ENCODE assay signal across 18 cellular contexts in genomic region chr1:175862418-175862817, GRCh38.
A peak's percentile ranks its signal among the peaks of the same experiment; 100 is the strongest.
DNase-seq lines count a peak whose midpoint lies in the region; ATAC-seq and TF ChIP-seq lines count a peak whose summit lies in the region.
"Had no signal": no experiment of that assay in that cellular context is flagged by ENCODE, and none has a peak within 500 bp of the region (broad histone marks: within the 10 kb centered on the region; RNA-seq: fewer than 3 reads in every experiment).

No MANE protein-coding gene starts in this region.

- no CpG with 5 or more reads among the region's 3 CpGs for WGBS in H9 (ENCODE audit: extremely low coverage, insufficient read length, low lambda C conversion rate)

- H3K36me3 Mint-ChIP-seq in H9 (ENCODE audit: insufficient read depth in 1 of 3, low read depth in 3 of 3): no peaks in the 10 kb centered on the region
- H3K36me3 Mint-ChIP-seq in activated CD8-positive, alpha-beta T cell treated with anti-CD3 and anti-CD28 coated beads for 36 hours (ENCODE audit: low read depth): no peaks in the 10 kb centered on the region
- H3K36me3 Mint-ChIP-seq in stimulated activated effector memory CD8-positive, alpha-beta T cell treated with anti-CD3 and anti-CD28 coated beads, Interleukin-12 subunit alpha, Interleukin-12 subunit beta, amount 100 ng/mL, for 72 hours: no peaks in the 10 kb centered on the region
- H3K36me3 Mint-ChIP-seq: CD4-positive, alpha-beta memory T cell had no signal

- peak overlapping the region in 1 of 3 experiments; percentile 75; a peak in 2 of 7 replicates for H3K27ac Mint-ChIP-seq in H9
- H3K27ac Mint-ChIP-seq in activated CD8-positive, alpha-beta T cell treated with anti-CD3 and anti-CD28 coated beads for 36 hours: no peak overlapping the region
- H3K27ac Mint-ChIP-seq in stimulated activated effector memory CD8-positive, alpha-beta T cell treated with anti-CD3 and anti-CD28 coated beads, Interleukin-12 subunit alpha, Interleukin-12 subunit beta, amount 100 ng/mL, for 72 hours: no peak overlapping the region
- H3K27ac Mint-ChIP-seq: B cell; CD4-positive, alpha-beta memory T cell had no signal

- no peak overlapping the region for H2BK15ac ChIP-seq in H9 (ENCODE audit: low read depth, low read length)

- no peaks in the 10 kb centered on the region for H4K20me1 ChIP-seq in H9 (ENCODE audit: control insufficient read depth, insufficient read depth, insufficient read length)

- CTCF ChIA-PET in activated CD8-positive, alpha-beta T cell treated with anti-CD3 and anti-CD28 coated beads for 36 hours (lab: Charles Lee): no interaction called here

- H3K79me1 ChIP-seq in H9 (ENCODE audit: insufficient read depth, low read depth, low read length, poor library complexity, severe bottlenecking): no peaks in the 10 kb centered on the region

- peak overlapping the region; percentile 45; the same call in 1 of the 2 replicates for H3K14ac ChIP-seq in H9 (ENCODE audit: insufficient read depth, low read length)

- H3K27ac ChIP-seq in H9 (ENCODE audit: insufficient read length, low read depth, low read length) (no peak overlapping the region), colonic mucosa (no peak overlapping the region), layer of hippocampus (ENCODE audit: low read depth, low read length) (peak overlapping the region; percentile 5), substantia nigra (ENCODE audit: low read depth, low read length, poor library complexity, severe bottlenecking) (peak overlapping the region; percentile 96)

- no peak overlapping the region for H4K5ac ChIP-seq in H9 (ENCODE audit: insufficient read length, low read depth, low read length)

- H3K4me1 ChIP-seq in H9 (ENCODE audit: insufficient read depth, low read length): peaks cover 35% of the 10 kb centered on the region; the same call in 1 of the 2 replicates
- H3K4me1 ChIP-seq in colonic mucosa: peaks cover 6% of the 10 kb centered on the region

- no peak for TF ChIP-seq CTCF in H9 (conservative IDR thresholded peaks at IDR 0.05)
- no peak for TF ChIP-seq CTCF in colonic mucosa (IDR thresholded peaks at IDR 0.05)
- no peak for TF ChIP-seq CTCF in activated CD8-positive, alpha-beta T cell treated with anti-CD3 and anti-CD28 coated beads for 36 hours (IDR thresholded peaks at IDR 0.05)

- DNase-seq in H9: no peak
- DNase-seq in colonic mucosa: peak; percentile 57
- DNase-seq in substantia nigra (lab: John Stamatoyannopoulos, UW): no peak
- DNase-seq in activated CD8-positive, alpha-beta T cell treated with anti-CD3 and anti-CD28 coated beads for 36 hours: no peak
- DNase-seq in NCI-H1930 (lab: John Stamatoyannopoulos, UW): no peak
- no peak for DNase-seq in stimulated activated effector memory CD8-positive, alpha-beta T cell treated with anti-CD3 and anti-CD28 coated beads, Interleukin-12 subunit alpha, Interleukin-12 subunit beta, amount 100 ng/mL, for 72 hours (ENCODE audit: low spot score in 2 of 2)
- DNase-seq: 8988T; ACHN; C1 segment of cervical spinal cord; CD4-positive, alpha-beta memory T cell; COR-L47; DMS153; DMS79 treated with DMSO at 0.1 percent for 48 hours; EL had no signal

- peaks cover 65 to 67% of the 10 kb centered on the region in 2 experiments for H3K4me1 Mint-ChIP-seq in H9
- H3K4me1 Mint-ChIP-seq in activated CD8-positive, alpha-beta T cell treated with anti-CD3 and anti-CD28 coated beads for 36 hours (ENCODE audit: low read depth): no peaks in the 10 kb centered on the region
- no peaks in the 10 kb centered on the region for H3K4me1 Mint-ChIP-seq in stimulated activated effector memory CD8-positive, alpha-beta T cell treated with anti-CD3 and anti-CD28 coated beads, Interleukin-12 subunit alpha, Interleukin-12 subunit beta, amount 100 ng/mL, for 72 hours
- H3K4me1 Mint-ChIP-seq: B cell; CD4-positive, alpha-beta memory T cell had no signal

- H3K9me3 ChIP-seq in H9 (ENCODE audit: control insufficient read depth, low read depth, low read length) (no peaks in the 10 kb centered on the region), colonic mucosa (no peaks in the 10 kb centered on the region)

- H3K4me3 ChIP-seq in colonic mucosa: no peak overlapping the region

- H3K23ac ChIP-seq in H9 (ENCODE audit: insufficient read length, low read depth, low read length): no peak overlapping the region

- no peak overlapping the region for H3T11ph ChIP-seq in H9 (ENCODE audit: low read length)

- H2BK20ac ChIP-seq in H9 (ENCODE audit: low read depth, low read length, poor library complexity, severe bottlenecking): no peak overlapping the region

- H2BK12ac ChIP-seq in H9 (ENCODE audit: insufficient read length, low read depth, low read length): peak overlapping the region; percentile 28

- H3K36me3 ChIP-seq in colonic mucosa: no peaks in the 10 kb centered on the region

- peak overlapping the region; percentile 67 for H4K91ac ChIP-seq in H9 (ENCODE audit: insufficient read length, low read depth, low read length)

- no peak overlapping the region for H3K4me3 Mint-ChIP-seq in H9
- no peak overlapping the region for H3K4me3 Mint-ChIP-seq in activated CD8-positive, alpha-beta T cell treated with anti-CD3 and anti-CD28 coated beads for 36 hours
- H3K4me3 Mint-ChIP-seq in stimulated activated effector memory CD8-positive, alpha-beta T cell treated with anti-CD3 and anti-CD28 coated beads, Interleukin-12 subunit alpha, Interleukin-12 subunit beta, amount 100 ng/mL, for 72 hours: no peak overlapping the region
- H3K4me3 Mint-ChIP-seq: B cell; CD4-positive, alpha-beta memory T cell had no signal

- no peak overlapping the region for H3K56ac ChIP-seq in H9 (ENCODE audit: insufficient read length, low read depth, low read length)

- H3K9ac ChIP-seq in H9 (ENCODE audit: extremely low read depth, insufficient read length, low read length): no peak overlapping the region
- H3K9ac ChIP-seq in colonic mucosa (ENCODE audit: low read depth in 2 of 2, low read length in 2 of 2): no peak overlapping the region

- H3K23me2 ChIP-seq in H9 (ENCODE audit: insufficient read length, low read depth, low read length, poor library complexity, severe bottlenecking): no peaks in the 10 kb centered on the region

- no peak overlapping the region for H3K4ac ChIP-seq in H9 (ENCODE audit: low read depth, low read length)

- POLR2A ChIA-PET in activated CD8-positive, alpha-beta T cell treated with anti-CD3 and anti-CD28 coated beads for 36 hours (lab: Charles Lee): no interaction called here

- H3K9me3 Mint-ChIP-seq in H9: no peaks in the 10 kb centered on the region; a peak in 2 of 5 replicates
- no peaks in the 10 kb centered on the region for H3K9me3 Mint-ChIP-seq in activated CD8-positive, alpha-beta T cell treated with anti-CD3 and anti-CD28 coated beads for 36 hours
- H3K9me3 Mint-ChIP-seq in stimulated activated effector memory CD8-positive, alpha-beta T cell treated with anti-CD3 and anti-CD28 coated beads, Interleukin-12 subunit alpha, Interleukin-12 subunit beta, amount 100 ng/mL, for 72 hours: no peaks in the 10 kb centered on the region
- H3K9me3 Mint-ChIP-seq: CD4-positive, alpha-beta memory T cell had no signal

- no peaks in the 10 kb centered on the region for H3K79me2 ChIP-seq in H9 (ENCODE audit: insufficient read depth, low read length)

- H2AK5ac ChIP-seq in H9 (ENCODE audit: insufficient read length, low read length): no peak overlapping the region

- no peak overlapping the region for H3K4me2 ChIP-seq in H9 (ENCODE audit: insufficient read depth, insufficient read length, low read length)

- peaks cover 6% of the 10 kb centered on the region; the same call in 1 of the 2 replicates for H3K27me3 Mint-ChIP-seq in H9 (ENCODE audit: low read depth)
- H3K27me3 Mint-ChIP-seq in activated CD8-positive, alpha-beta T cell treated with anti-CD3 and anti-CD28 coated beads for 36 hours: peaks cover 3% of the 10 kb centered on the region

- no peak overlapping the region for H4K8ac ChIP-seq in H9 (replicated peaks; ENCODE audit: insufficient read length, low read depth, low read length)

- no peak for ATAC-seq in activated CD8-positive, alpha-beta T cell treated with anti-CD3 and anti-CD28 coated beads for 36 hours
- ATAC-seq in GM18502 (IDR thresholded peaks at IDR 0.05; ENCODE audit: poor library complexity, unreplicated experiment): no peak
- no peak for ATAC-seq in stimulated activated effector memory CD8-positive, alpha-beta T cell treated with anti-CD3 and anti-CD28 coated beads, Interleukin-12 subunit alpha, Interleukin-12 subunit beta, amount 100 ng/mL, for 72 hours
- ATAC-seq: HCT116 had no signal

- no peak overlapping the region for H2BK5ac ChIP-seq in H9 (ENCODE audit: insufficient read length, low read length)

- intact Hi-C loops in colonic mucosa (cut with DNase I): no loop called here
- intact Hi-C loops in activated CD8-positive, alpha-beta T cell treated with anti-CD3 and anti-CD28 coated beads for 36 hours (cut with micrococcal nuclease): no loop called here

- H3K27me3 ChIP-seq in H9 (ENCODE audit: insufficient read depth, low read length) (no peaks in the 10 kb centered on the region), colonic mucosa (no peaks in the 10 kb centered on the region), layer of hippocampus (ENCODE audit: control insufficient read depth, insufficient read depth, low read length) (no peaks in the 10 kb centered on the region)

- H3K18ac ChIP-seq in H9 (ENCODE audit: insufficient read length, low read depth, low read length): no peak overlapping the region

- no peak overlapping the region for H2AFZ ChIP-seq in H9 (ENCODE audit: low read length)

- no peak overlapping the region for H2BK120ac ChIP-seq in H9 (ENCODE audit: low read depth, low read length, poor library complexity, severe bottlenecking)

Comparison
In these comparisons a context has a peak if more than half of its experiments do, and no peak if none do; other contexts are left out.
1. H3K27ac ChIP-seq: peak in layer of hippocampus (single experiment) and substantia nigra (single experiment); none in H9 (single experiment) and colonic mucosa (single experiment).